ENCODE assay signal across 36 cellular contexts in genomic region chr6:8608737-8609136, GRCh38.
"Had no signal": no experiment of that assay in that cellular context is flagged by ENCODE, and none has a peak within 500 bp of the region (broad histone marks: within the 10 kb centered on the region; RNA-seq: fewer than 3 reads in every experiment).

No MANE protein-coding gene starts in this region.

- H3K4me3 Mint-ChIP-seq: activated B cell treated with CpG ODN at 0.5 μM for 24 hours; activated CD4-positive, alpha-beta memory T cell treated with anti-CD3 and anti-CD28 coated beads for 36 hours; activated naive CD4-positive, alpha-beta T cell treated with anti-CD3 and anti-CD28 coated beads for 36 hours; activated T-cell treated with anti-CD3 and anti-CD28 coated beads, Interleukin-2, amount 50 U/mL, for 4 hours; activated T-helper 1 cell treated with anti-CD3 and anti-CD28 coated beads, Interleukin-12 subunit alpha, Interleukin-12 subunit beta, Interleukin-2, Interleukin-4 antibody, amounts not matched to agents 30 ng/mL and 10 ng/mL and 1 ng/mL, durations not matched to agents 14 hours and 24 hours and 36 hours; T-helper 1 cell treated with Interleukin-12 subunit alpha and Interleukin-12 subunit beta and Interleukin-4 antibody, amounts not matched to agents 30 μg/mL and 1 μg/mL, for 36 hours; T-helper 2 cell treated with Interferon-gamma antibody and Interleukin-4, amounts not matched to agents 5 μg/mL and 100 μg/mL, for 36 hours had no signal

- H3K27me3 ChIP-seq: adrenal gland, body of pancreas, Peyer's patch, SJSA1 had no signal

- H3K27me3 Mint-ChIP-seq: activated B cell treated with CpG ODN at 0.5 μM for 24 hours; activated CD4-positive, alpha-beta memory T cell treated with anti-CD3 and anti-CD28 coated beads for 36 hours had no signal

- H3K27ac Mint-ChIP-seq: activated B cell treated with CpG ODN at 0.5 μM for 24 hours; activated CD4-positive, alpha-beta memory T cell treated with anti-CD3 and anti-CD28 coated beads for 36 hours; activated naive CD4-positive, alpha-beta T cell treated with anti-CD3 and anti-CD28 coated beads for 36 hours; activated naive CD4-positive, alpha-beta T cell treated with anti-CD3 and anti-CD28 coated beads, Interleukin-2, amount 50 U/mL, for 72 hours; activated T-helper 1 cell treated with anti-CD3 and anti-CD28 coated beads, Interleukin-12 subunit alpha, Interleukin-12 subunit beta, Interleukin-2, Interleukin-4 antibody, amounts not matched to agents 30 ng/mL and 10 ng/mL and 1 ng/mL, durations not matched to agents 14 hours and 24 hours and 36 hours; T-helper 1 cell treated with Interleukin-12 subunit alpha and Interleukin-12 subunit beta and Interleukin-4 antibody, amounts not matched to agents 30 μg/mL and 1 μg/mL, for 36 hours; T-helper 2 cell treated with Interferon-gamma antibody and Interleukin-4, amounts not matched to agents 5 μg/mL and 100 μg/mL, for 36 hours had no signal

- H3K36me3 Mint-ChIP-seq: activated CD4-positive, alpha-beta memory T cell treated with anti-CD3 and anti-CD28 coated beads for 36 hours had no signal

- DNase-seq: activated B cell treated with CpG ODN at 0.5 μM for 24 hours; activated CD4-positive, alpha-beta memory T cell treated with anti-CD3 and anti-CD28 coated beads for 36 hours; activated CD4-positive, alpha-beta T cell treated with anti-CD3 and anti-CD28 coated beads for 4 hours; activated CD4-positive, alpha-beta T cell treated with anti-CD3 and anti-CD28 coated beads, Interleukin-2, amount 50 U/mL, for 1 hour; activated CD4-positive, CD25-positive, alpha-beta regulatory T cell treated with anti-CD3 and anti-CD28 coated beads, Interleukin-2, amount 50 U/mL, for 72 hours; activated CD8-positive, alpha-beta memory T cell treated with anti-CD3 and anti-CD28 coated beads, Interleukin-2, amount 50 U/mL, for 4 hours; activated gamma-delta T cell treated with Interleukin-2 at 50 U/mL for 16 hours; activated naive CD4-positive, alpha-beta T cell treated with anti-CD3 and anti-CD28 coated beads for 36 hours; activated T-cell treated with anti-CD3 and anti-CD28 coated beads for 4 hours; activated T-cell treated with anti-CD3 and anti-CD28 coated beads, Interleukin-2, amount 50 U/mL, for 4 hours; adrenal gland; body of pancreas; caudate nucleus; Kasumi-1; MM.1S; MV-4-11; NCI-H1092; NCI-H1436 treated with DMSO at 0.1 percent for 48 hours; NCI-H1694 treated with DMSO at 0.1 percent for 48 hours; NCI-H2029; NCI-H2107; NCI-H2171; NCI-H510A; NCI-H526; NCI-H748 treated with DMSO at 0.1 percent for 48 hours; NK-92 treated with Interleukin-12 subunit alpha and Interleukin-12 subunit beta, amount 100 ng/mL, for 24 hours; PC-3; Peyer's patch; RPMI8226; SHP77 treated with DMSO at 0.1 percent for 48 hours; SK-N-SH had no signal

- H3K27ac ChIP-seq: adrenal gland, body of pancreas, Peyer's patch, SJSA1 had no signal

- H3K36me3 ChIP-seq: adrenal gland, Peyer's patch, SJSA1 had no signal

- H3K9me3 ChIP-seq: adrenal gland, body of pancreas, Peyer's patch, SJSA1, SK-N-SH had no signal

- ATAC-seq: activated naive CD4-positive, alpha-beta T cell treated with anti-CD3 and anti-CD28 coated beads, Interleukin-2, amount 50 U/mL, for 72 hours; activated T-cell treated with anti-CD3 and anti-CD28 coated beads, Interleukin-2, amount 50 U/mL, for 4 hours; body of pancreas; PC-3 had no signal

- H3K4me2 ChIP-seq: SK-N-SH had no signal

- H3K9ac ChIP-seq: SK-N-SH had no signal

- H3K4me3 ChIP-seq: adrenal gland, body of pancreas, Peyer's patch, SJSA1 had no signal

- H3K4me1 ChIP-seq: adrenal gland, body of pancreas, Peyer's patch, SJSA1 had no signal

- H3K4me1 Mint-ChIP-seq: activated B cell treated with CpG ODN at 0.5 μM for 24 hours had no signal
